In genomic region chr17:77435272-77436057, GRCh38 we compare ENCODE assay signal across 9 cellular contexts.
DNase-seq lines count a peak whose midpoint lies in the region; ATAC-seq and TF ChIP-seq lines count a peak whose summit lies in the region.
"Had no signal": no experiment of that assay in that cellular context is flagged by ENCODE, and none has a peak within 500 bp of the region (broad histone marks: within the 10 kb centered on the region; RNA-seq: fewer than 3 reads in every experiment).

No MANE protein-coding gene starts in this region.

- H3K4me1 Mint-ChIP-seq in activated CD4-positive, alpha-beta T cell treated with anti-CD3 and anti-CD28 coated beads for 36 hours: peaks cover 93% of the 10 kb centered on the region
- H3K4me1 Mint-ChIP-seq in glutamatergic neuron (ENCODE audit: low read depth, unreplicated experiment): peaks cover 39% of the 10 kb centered on the region
- H3K4me1 Mint-ChIP-seq in stimulated activated naive B cell treated with anti-CD40 and anti-IgM and Interleukin-4, amounts not matched to agents 10 μg/mL and 1 μg/mL and 100 μg/mL, for 72 hours: peaks cover 71 to 96% of the 10 kb centered on the region in 2 donors

- POLR2A ChIA-PET in activated CD4-positive, alpha-beta T cell treated with anti-CD3 and anti-CD28 coated beads for 36 hours (lab: Charles Lee): interaction anchor here (0.7 to 1.0 kb wide), 2 partner anchors 33 to 39 kb away, joined by 3 read pairs; no protein-coding TSS in a partner anchor

- no peak for TF ChIP-seq CTCF in glutamatergic neuron (IDR thresholded peaks at IDR 0.05; ENCODE audit: partially characterized antibody, unreplicated experiment)

- ATAC-seq in activated CD4-positive, alpha-beta T cell treated with anti-CD3 and anti-CD28 coated beads for 36 hours: peak; percentile 37
- no peak for ATAC-seq in stimulated activated naive B cell treated with anti-CD40 and anti-IgM and Interleukin-4, amounts not matched to agents 10 μg/mL and 1 μg/mL and 100 μg/mL, for 72 hours (replicated peaks)
- ATAC-seq in GM19455 (IDR thresholded peaks at IDR 0.05; ENCODE audit: unreplicated experiment) (no peak), HG02973 (IDR thresholded peaks at IDR 0.05; ENCODE audit: unreplicated experiment) (no peak), GM18861 (IDR thresholded peaks at IDR 0.05; ENCODE audit: unreplicated experiment) (no peak)

- H3K4me3 Mint-ChIP-seq in activated CD4-positive, alpha-beta T cell treated with anti-CD3 and anti-CD28 coated beads for 36 hours: peak overlapping the region; percentile 71
- peak overlapping the region; percentile 38 for H3K4me3 Mint-ChIP-seq in glutamatergic neuron (ENCODE audit: unreplicated experiment)
- H3K4me3 Mint-ChIP-seq in stimulated activated naive B cell treated with anti-CD40 and anti-IgM and Interleukin-4, amounts not matched to agents 10 μg/mL and 1 μg/mL and 100 μg/mL, for 72 hours: peak overlapping the region in 1 of 2 donors; percentile 13

- H3K36me3 Mint-ChIP-seq in activated CD4-positive, alpha-beta T cell treated with anti-CD3 and anti-CD28 coated beads for 36 hours (ENCODE audit: low read depth): peaks cover 16% of the 10 kb centered on the region
- H3K36me3 Mint-ChIP-seq in glutamatergic neuron (ENCODE audit: unreplicated experiment): no peaks in the 10 kb centered on the region
- peaks cover 0 to 7% of the 10 kb centered on the region in 2 donors for H3K36me3 Mint-ChIP-seq in stimulated activated naive B cell treated with anti-CD40 and anti-IgM and Interleukin-4, amounts not matched to agents 10 μg/mL and 1 μg/mL and 100 μg/mL, for 72 hours

- DNase-seq in activated CD4-positive, alpha-beta T cell treated with anti-CD3 and anti-CD28 coated beads for 36 hours: peak; percentile 63
- no peak for DNase-seq in activated CD4-positive, alpha-beta T cell treated with anti-CD3 and anti-CD28 coated beads, Interleukin-2, amount 50 U/mL, for 1 hour
- peak; percentile 58 for DNase-seq in activated CD8-positive, alpha-beta memory T cell treated with anti-CD3 and anti-CD28 coated beads, Interleukin-2, amount 50 U/mL, for 4 hours
- no peak for DNase-seq in glutamatergic neuron
- no peak for DNase-seq in stimulated activated naive B cell treated with anti-CD40 and anti-IgM and Interleukin-4, amounts not matched to agents 10 μg/mL and 1 μg/mL and 100 μg/mL, for 72 hours
- DNase-seq: NK-92 treated with Interleukin-12 subunit alpha and Interleukin-12 subunit beta, amount 100 ng/mL, for 24 hours had no signal

- H3K27ac Mint-ChIP-seq in activated CD4-positive, alpha-beta T cell treated with anti-CD3 and anti-CD28 coated beads for 36 hours: peak overlapping the region; percentile 83
- H3K27ac Mint-ChIP-seq in glutamatergic neuron (ENCODE audit: unreplicated experiment): peak overlapping the region; percentile 88
- H3K27ac Mint-ChIP-seq in stimulated activated naive B cell treated with anti-CD40 and anti-IgM and Interleukin-4, amounts not matched to agents 10 μg/mL and 1 μg/mL and 100 μg/mL, for 72 hours: peak overlapping the region; percentile 62

- intact Hi-C loops in activated CD4-positive, alpha-beta T cell treated with anti-CD3 and anti-CD28 coated beads for 36 hours (cut with DNase I, micrococcal nuclease): loop anchor here in 1 of 2 experiments (2.0 kb wide), 1 partner anchor 15 kb away; no protein-coding TSS in a partner anchor

- no peaks in the 10 kb centered on the region for H3K27me3 Mint-ChIP-seq in activated CD4-positive, alpha-beta T cell treated with anti-CD3 and anti-CD28 coated beads for 36 hours
- peaks cover 12% of the 10 kb centered on the region for H3K27me3 Mint-ChIP-seq in glutamatergic neuron (ENCODE audit: unreplicated experiment)
- no peaks in the 10 kb centered on the region for H3K27me3 Mint-ChIP-seq in stimulated activated naive B cell treated with anti-CD40 and anti-IgM and Interleukin-4, amounts not matched to agents 10 μg/mL and 1 μg/mL and 100 μg/mL, for 72 hours

- no peaks in the 10 kb centered on the region for H3K9me3 Mint-ChIP-seq in activated CD4-positive, alpha-beta T cell treated with anti-CD3 and anti-CD28 coated beads for 36 hours (ENCODE audit: low read depth)
- H3K9me3 Mint-ChIP-seq in glutamatergic neuron (ENCODE audit: unreplicated experiment): peaks cover 6% of the 10 kb centered on the region
- H3K9me3 Mint-ChIP-seq in stimulated activated naive B cell treated with anti-CD40 and anti-IgM and Interleukin-4, amounts not matched to agents 10 μg/mL and 1 μg/mL and 100 μg/mL, for 72 hours: no peaks in the 10 kb centered on the region

- CTCF ChIA-PET in activated CD4-positive, alpha-beta T cell treated with anti-CD3 and anti-CD28 coated beads for 36 hours (lab: Charles Lee): interaction anchor here (0.9 to 2.5 kb wide), 5 partner anchors 9 to 95 kb away, joined by 3 to 11 read pairs (median 4); no protein-coding TSS in a partner anchor

Comparison
In these comparisons a context has a peak if more than half of its experiments do, and no peak if none do; other contexts are left out.
1. DNase-seq: peak in activated CD4-positive, alpha-beta T cell treated with anti-CD3 and anti-CD28 coated beads for 36 hours (single experiment) and activated CD8-positive, alpha-beta memory T cell treated with anti-CD3 and anti-CD28 coated beads, Interleukin-2, amount 50 U/mL, for 4 hours (single experiment); none in activated CD4-positive, alpha-beta T cell treated with anti-CD3 and anti-CD28 coated beads, Interleukin-2, amount 50 U/mL, for 1 hour (single experiment), glutamatergic neuron (single experiment) and stimulated activated naive B cell treated with anti-CD40 and anti-IgM and Interleukin-4, amounts not matched to agents 10 μg/mL and 1 μg/mL and 100 μg/mL, for 72 hours (single experiment).
2. Peak in every context shown above with its lines, with median percentiles within 50 percentile points of each other: H3K27ac Mint-ChIP-seq.